ENCODE assay signal across 8 cellular contexts in the genomic region with DNA sequence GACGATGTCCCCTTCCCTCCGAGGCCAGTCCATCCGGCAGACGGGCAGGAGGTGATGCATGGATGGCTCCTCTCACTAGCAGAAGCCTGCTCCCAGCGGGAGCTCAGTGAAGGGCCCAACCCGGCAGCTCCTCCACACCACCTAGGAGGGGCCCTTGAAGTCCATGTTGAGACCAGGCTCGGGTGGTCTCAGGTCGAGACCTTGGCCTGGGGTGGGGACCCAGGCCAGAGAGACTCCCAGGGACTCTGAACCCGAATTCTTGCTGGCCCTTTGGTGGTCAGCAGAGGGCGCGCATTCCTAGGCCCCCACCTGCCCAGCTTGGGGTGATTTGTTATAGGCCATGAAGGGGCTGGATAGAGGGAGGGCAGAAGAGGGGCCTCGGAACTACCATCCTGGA. TPM values are rescaled to one million over a fixed set of nuclear protein-coding genes. Genes with fewer than 3 reads are reported as not detected.
DNase-seq lines count a peak whose midpoint lies in the region; ATAC-seq and TF ChIP-seq lines count a peak whose summit lies in the region.

No MANE protein-coding gene starts in this region.

- no peaks in the 10 kb centered on the region for H3K36me3 ChIP-seq in kidney epithelial cell (ENCODE audit: control insufficient read depth, insufficient read depth, low read length)

- H3K4me3 ChIP-seq in astrocyte of the cerebellum (ENCODE audit: low read depth, low read length) (no peak overlapping the region), kidney epithelial cell (ENCODE audit: low read depth, low read length) (no peak overlapping the region)

- TF ChIP-seq CTCF in astrocyte of the cerebellum (IDR thresholded peaks at IDR 0.05; ENCODE audit: low read depth, low read length, missing control alignments), result peak; percentile 58
- peak; percentile 67 for TF ChIP-seq CTCF in kidney epithelial cell (IDR thresholded peaks at IDR 0.05; ENCODE audit: insufficient read depth, low read length, poor library complexity, severe bottlenecking)

- H3K27me3 ChIP-seq in kidney epithelial cell (ENCODE audit: control insufficient read depth, insufficient read depth, low read length), result peaks cover 53% of the 10 kb centered on the region

- DNase-seq in COLO668 (lab: John Stamatoyannopoulos, UW; ENCODE audit: unreplicated experiment) (peak; percentile 99), MV-4-11 (lab: John Stamatoyannopoulos, UW) (peak; percentile 16), astrocyte of the cerebellum (ENCODE audit: low read depth) (no peak), kidney epithelial cell (ENCODE audit: low read depth) (no peak), NCI-H446 treated with DMSO at 0.1 percent for 48 hours (lab: John Stamatoyannopoulos, UW) (no peak), NCI-H2171 treated with DMSO at 0.1 percent for 48 hours (lab: John Stamatoyannopoulos, UW) (no peak), NCI-H1105 (lab: John Stamatoyannopoulos, UW) (no peak)

- in situ Hi-C loops in astrocyte of the cerebellum (cut with HindIII; ENCODE audit: low sequenced_read_pairs), result no loop called here

- ATAC-seq in GM21367 (IDR thresholded peaks at IDR 0.05; ENCODE audit: unreplicated experiment), result no peak

RNA-seq across cellular contexts. Expression of gene NT5C1A, which starts 0.6 kb away (rescaled TPM):
- not detected in 2 replicates for total RNA-seq in kidney epithelial cell

RNA-seq across cellular contexts. Expression of gene HPCAL4, which starts 18.7 kb away (rescaled TPM):
- total RNA-seq in kidney epithelial cell, result 0.27 and 0.84 TPM in 2 replicates

RNA-seq across cellular contexts. Expression of gene HEYL, which starts 33.1 kb away (rescaled TPM):
- total RNA-seq in kidney epithelial cell, result 3.4 and 4.8 TPM in 2 replicates

Comparison
In these comparisons a context has a peak if more than half of its experiments do, and no peak if none do; other contexts are left out.
1. DNase-seq: peak in COLO668 (single experiment) and MV-4-11 (single experiment); none in astrocyte of the cerebellum (single experiment), kidney epithelial cell (single experiment), NCI-H446 treated with DMSO at 0.1 percent for 48 hours (single experiment), NCI-H2171 treated with DMSO at 0.1 percent for 48 hours (single experiment) and NCI-H1105 (single experiment).